In the genomic region with DNA sequence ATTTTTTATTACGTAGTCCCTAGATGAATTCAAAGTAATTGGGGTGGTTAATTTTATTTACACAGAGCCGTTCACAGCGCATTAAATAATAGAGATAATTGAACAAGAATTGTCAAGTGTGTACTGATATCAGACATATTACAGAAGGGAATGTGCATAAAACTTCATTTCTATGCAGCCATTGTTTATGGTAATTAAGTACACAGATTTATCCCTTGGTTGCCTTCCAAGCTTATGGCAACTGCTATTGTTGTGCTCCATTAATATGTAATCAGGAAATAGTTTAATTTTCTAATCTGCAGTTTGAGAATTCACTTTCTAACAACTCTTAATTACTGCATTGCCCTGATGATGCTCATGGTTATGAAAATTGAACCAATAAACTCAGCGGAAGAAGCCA, we compare ENCODE assay signal across 32 cellular contexts. TPM values are rescaled to one million over a fixed set of nuclear protein-coding genes. Genes with fewer than 3 reads are reported as not detected.
"Had no signal": no experiment of that assay in that cellular context is flagged by ENCODE, and none has a peak within 500 bp of the region (broad histone marks: within the 10 kb centered on the region; RNA-seq: fewer than 3 reads in every experiment).

No MANE protein-coding gene starts in this region.

- H3K27me3 ChIP-seq: pancreas, stomach, testis, thyroid gland, transverse colon, upper lobe of left lung, vagina had no signal

- DNase-seq: immature natural killer cell; left ventricle myocardium inferior; midbrain; mucosa of descending colon; naive thymus-derived CD4-positive, alpha-beta T cell; nucleus accumbens; pancreas; posterior cingulate gyrus; retina; right cardiac atrium; stimulated activated CD4-positive, alpha-beta T cell treated with anti-CD3 and anti-CD28 coated beads, Interleukin-12 subunit alpha, Interleukin-12 subunit beta, amount 100 ng/mL, for 4 hours; stimulated activated CD4-positive, alpha-beta T cell treated with anti-CD3 and anti-CD28 coated beads, Interleukin-15, amount 100 ng/mL, for 24 hours; stimulated activated CD4-positive, alpha-beta T cell treated with anti-CD3 and anti-CD28 coated beads, Interleukin-2, amount 100 ng/mL, for 24 hours; stimulated activated CD4-positive, alpha-beta T cell treated with anti-CD3 and anti-CD28 coated beads, Interleukin-4, amount 100 ng/mL, for 1 hour; stimulated activated naive B cell treated with anti-CD40 and anti-IgM and Interleukin-4, amounts not matched to agents 10 μg/mL and 1 μg/mL and 100 μg/mL, for 72 hours; stimulated activated naive CD8-positive, alpha-beta T cell treated with anti-CD3 and anti-CD28 coated beads, Interleukin-15, Interleukin-2, amounts not matched to agents 100 U/mL and 50 U/mL, for 24 hours; stomach; testis; thyroid gland; transverse colon; upper lobe of left lung had no signal

- ATAC-seq: mucosa of descending colon; naive thymus-derived CD4-positive, alpha-beta T cell; natural killer cell treated with Interleukin-12 subunit alpha and Interleukin-12 subunit beta and Interleukin-15 and Interleukin-18, amount 100 ng/mL, for 72 hours; pancreas; right cardiac atrium; sciatic nerve; stimulated activated naive B cell treated with anti-CD40 and anti-IgM and Interleukin-4, amounts not matched to agents 10 μg/mL and 1 μg/mL and 100 μg/mL, for 72 hours; stimulated activated naive CD8-positive, alpha-beta T cell treated with anti-CD3 and anti-CD28 coated beads, Interleukin-15, Interleukin-2, amounts not matched to agents 100 U/mL and 50 U/mL, for 24 hours had no signal

- H3K27me3 Mint-ChIP-seq: memory B cell; naive thymus-derived CD4-positive, alpha-beta T cell; natural killer cell treated with Interleukin-12 subunit alpha and Interleukin-12 subunit beta and Interleukin-15 and Interleukin-18, amount 100 ng/mL, for 72 hours; stimulated activated naive B cell treated with anti-CD40 and anti-IgM and Interleukin-4, amounts not matched to agents 10 μg/mL and 1 μg/mL and 100 μg/mL, for 72 hours had no signal

- H3K36me3 ChIP-seq: left ventricle myocardium inferior, pancreas, prostate gland, thyroid gland, transverse colon had no signal

- H3K27ac ChIP-seq: left ventricle myocardium inferior, pancreas, prostate gland, skin epidermis, stomach, testis, thyroid gland, transverse colon, upper lobe of left lung, vagina had no signal

- H3K9me3 ChIP-seq: left ventricle myocardium inferior, mucosa of descending colon, pancreas, prostate gland, stomach, testis, thyroid gland, transverse colon, upper lobe of left lung, vagina had no signal

- H3K4me3 ChIP-seq: left ventricle myocardium inferior, mucosa of descending colon, pancreas, prostate gland, skin epidermis, stomach, testis, thyroid gland, transverse colon, upper lobe of left lung, vagina had no signal

- H3K27ac Mint-ChIP-seq: immature natural killer cell; memory B cell; naive thymus-derived CD4-positive, alpha-beta T cell; natural killer cell treated with Interleukin-12 subunit alpha and Interleukin-12 subunit beta and Interleukin-15 and Interleukin-18, amount 100 ng/mL, for 72 hours; stimulated activated naive B cell treated with anti-CD40 and anti-IgM and Interleukin-4, amounts not matched to agents 10 μg/mL and 1 μg/mL and 100 μg/mL, for 72 hours had no signal

- H3K4me1 Mint-ChIP-seq: immature natural killer cell; memory B cell; naive thymus-derived CD4-positive, alpha-beta T cell; stimulated activated naive B cell treated with anti-CD40 and anti-IgM and Interleukin-4, amounts not matched to agents 10 μg/mL and 1 μg/mL and 100 μg/mL, for 72 hours had no signal

- H3K9me3 Mint-ChIP-seq: immature natural killer cell; memory B cell; naive thymus-derived CD4-positive, alpha-beta T cell; natural killer cell treated with Interleukin-12 subunit alpha and Interleukin-12 subunit beta and Interleukin-15 and Interleukin-18, amount 100 ng/mL, for 72 hours had no signal

- H3K36me3 Mint-ChIP-seq: natural killer cell treated with Interleukin-12 subunit alpha and Interleukin-12 subunit beta and Interleukin-15 and Interleukin-18, amount 100 ng/mL, for 72 hours had no signal

- H3K4me3 Mint-ChIP-seq: immature natural killer cell; memory B cell; naive thymus-derived CD4-positive, alpha-beta T cell; natural killer cell treated with Interleukin-12 subunit alpha and Interleukin-12 subunit beta and Interleukin-15 and Interleukin-18, amount 100 ng/mL, for 72 hours; stimulated activated naive B cell treated with anti-CD40 and anti-IgM and Interleukin-4, amounts not matched to agents 10 μg/mL and 1 μg/mL and 100 μg/mL, for 72 hours had no signal

- H3K4me1 ChIP-seq: pancreas, prostate gland, testis, thyroid gland, transverse colon, upper lobe of left lung had no signal

RNA-seq across cellular contexts. Expression of gene OTX1, which starts 47.3 kb away (rescaled TPM):
- total RNA-seq: kidney epithelial cell; left ventricle myocardium inferior; lung microvascular endothelial cell; mesenteric fat pad; naive thymus-derived CD4-positive, alpha-beta T cell; osteoblast; right cardiac atrium; sciatic nerve; stomach; thyroid gland; transverse colon; urinary bladder; vagina had no signal
